In genomic region chr6:149755300-149756260, GRCh38 we compare ENCODE assay signal across 11 cellular contexts. TPM values are rescaled to one million over a fixed set of nuclear protein-coding genes. Genes with fewer than 3 reads are reported as not detected.
DNase-seq lines count a peak whose midpoint lies in the region; ATAC-seq and TF ChIP-seq lines count a peak whose summit lies in the region.
"Had no signal": no experiment of that assay in that cellular context is flagged by ENCODE, and none has a peak within 500 bp of the region (broad histone marks: within the 10 kb centered on the region; RNA-seq: fewer than 3 reads in every experiment).

No MANE protein-coding gene starts in this region.

- H3K4me1 Mint-ChIP-seq in activated naive CD8-positive, alpha-beta T cell (ENCODE audit: low read depth), result peaks cover 32% of the 10 kb centered on the region
- peaks cover 29% of the 10 kb centered on the region for H3K4me1 Mint-ChIP-seq in activated naive CD8-positive, alpha-beta T cell treated with anti-CD3 and anti-CD28 coated beads for 36 hours
- peaks cover 3% of the 10 kb centered on the region for H3K4me1 Mint-ChIP-seq in endothelial cell (ENCODE audit: unreplicated experiment)

- no peaks in the 10 kb centered on the region for H3K27me3 Mint-ChIP-seq in activated naive CD8-positive, alpha-beta T cell
- no peaks in the 10 kb centered on the region for H3K27me3 Mint-ChIP-seq in activated naive CD8-positive, alpha-beta T cell treated with anti-CD3 and anti-CD28 coated beads for 36 hours
- no peaks in the 10 kb centered on the region for H3K27me3 Mint-ChIP-seq in endothelial cell (ENCODE audit: unreplicated experiment)
- H3K27me3 Mint-ChIP-seq: stimulated activated naive CD8-positive, alpha-beta T cell treated with anti-CD3 and anti-CD28 coated beads, Interleukin-15, Interleukin-2, amounts not matched to agents 100 ng/mL and 50 ng/mL, for 24 hours had no signal

- H3K27ac ChIP-seq in transverse colon (peak overlapping the region in 3 of 4 donors; percentile 11 to 16 (median 15)), spleen (peak overlapping the region in 1 of 8 donors; percentile 8)

- DNase-seq in activated naive CD8-positive, alpha-beta T cell treated with anti-CD3 and anti-CD28 coated beads for 36 hours, result no peak
- DNase-seq in endothelial cell (ENCODE audit: low spot score), result no peak
- no peak for DNase-seq in transverse colon
- DNase-seq in cerebellar nuclear complex (lab: John Stamatoyannopoulos, UW), result no peak
- DNase-seq in spleen, result no peak
- no peak for DNase-seq in CD1c-positive myeloid dendritic cell (ENCODE audit: extremely low spot score)
- DNase-seq: activated T-cell treated with anti-CD3 and anti-CD28 coated beads, Interleukin-2, amount 50 U/mL, for 1 hour; NCI-H748 treated with DMSO at 0.1 percent for 48 hours had no signal

- in situ Hi-C loops in transverse colon (cut with MboI; ENCODE audit: low pct_ligation_motif_present in 1 of 4, low pct_unique_long_range_greater_than_20kb in 1 of 4, low sequenced_read_pairs in 3 of 4), result no loop called here

- TF ChIP-seq POLR2A in transverse colon (IDR thresholded peaks at IDR 0.05) (peak; percentile 11), spleen (IDR thresholded peaks at IDR 0.05) (no peak)

- no peaks in the 10 kb centered on the region for H3K9me3 Mint-ChIP-seq in activated naive CD8-positive, alpha-beta T cell (ENCODE audit: low read depth)
- no peaks in the 10 kb centered on the region for H3K9me3 Mint-ChIP-seq in activated naive CD8-positive, alpha-beta T cell treated with anti-CD3 and anti-CD28 coated beads for 36 hours
- no peaks in the 10 kb centered on the region for H3K9me3 Mint-ChIP-seq in endothelial cell (ENCODE audit: unreplicated experiment)
- H3K9me3 Mint-ChIP-seq: stimulated activated naive CD8-positive, alpha-beta T cell treated with anti-CD3 and anti-CD28 coated beads, Interleukin-15, Interleukin-2, amounts not matched to agents 100 ng/mL and 50 ng/mL, for 24 hours had no signal

- no peak overlapping the region for H3K4me3 ChIP-seq in transverse colon
- no peak overlapping the region for H3K4me3 ChIP-seq in spleen

- H3K27ac Mint-ChIP-seq in activated naive CD8-positive, alpha-beta T cell, result peak overlapping the region; percentile 1
- H3K27ac Mint-ChIP-seq in activated naive CD8-positive, alpha-beta T cell treated with anti-CD3 and anti-CD28 coated beads for 36 hours, result no peak overlapping the region
- H3K27ac Mint-ChIP-seq in endothelial cell (ENCODE audit: unreplicated experiment), result peak overlapping the region; percentile 2
- H3K27ac Mint-ChIP-seq: stimulated activated naive CD8-positive, alpha-beta T cell treated with anti-CD3 and anti-CD28 coated beads, Interleukin-15, Interleukin-2, amounts not matched to agents 100 ng/mL and 50 ng/mL, for 24 hours had no signal

- peak; percentile 71 for ATAC-seq in HG03108 (IDR thresholded peaks at IDR 0.05; ENCODE audit: unreplicated experiment)

- H3K36me3 ChIP-seq in transverse colon (no peaks in the 10 kb centered on the region), spleen (peaks cover 0 to 30% (median 8%) of the 10 kb centered on the region in 6 donors)

- H3K4me1 ChIP-seq in transverse colon (peaks cover 6 to 24% (median 18%) of the 10 kb centered on the region in 4 donors), spleen (peaks cover 15 to 93% (median 53%) of the 10 kb centered on the region in 6 donors)

- TF ChIP-seq CTCF in endothelial cell (IDR thresholded peaks at IDR 0.05; ENCODE audit: unreplicated experiment) (no peak), transverse colon (IDR thresholded peaks at IDR 0.05) (no peak), spleen (IDR thresholded peaks at IDR 0.05 in 8 of 11, conservative IDR thresholded peaks at IDR 0.05 in 3 of 11) (no peak)

- H3K4me3 Mint-ChIP-seq in activated naive CD8-positive, alpha-beta T cell, result no peak overlapping the region
- no peak overlapping the region for H3K4me3 Mint-ChIP-seq in activated naive CD8-positive, alpha-beta T cell treated with anti-CD3 and anti-CD28 coated beads for 36 hours
- no peak overlapping the region for H3K4me3 Mint-ChIP-seq in endothelial cell (ENCODE audit: unreplicated experiment)
- H3K4me3 Mint-ChIP-seq: stimulated activated naive CD8-positive, alpha-beta T cell treated with anti-CD3 and anti-CD28 coated beads, Interleukin-15, Interleukin-2, amounts not matched to agents 100 ng/mL and 50 ng/mL, for 24 hours had no signal

- intact Hi-C loops in transverse colon (cut with DNase I; ENCODE audit: low total_unique reads), result no loop called here
- intact Hi-C loops in spleen (cut with DNase I; ENCODE audit: low total_unique reads), result no loop called here

- TF ChIP-seq EP300 in transverse colon (IDR thresholded peaks at IDR 0.05; ENCODE audit: low read depth), result no peak

- H3K9me3 ChIP-seq in transverse colon (no peaks in the 10 kb centered on the region), spleen (no peaks in the 10 kb centered on the region)

- no peaks in the 10 kb centered on the region for H3K36me3 Mint-ChIP-seq in activated naive CD8-positive, alpha-beta T cell
- H3K36me3 Mint-ChIP-seq in activated naive CD8-positive, alpha-beta T cell treated with anti-CD3 and anti-CD28 coated beads for 36 hours, result peaks cover 10% of the 10 kb centered on the region
- H3K36me3 Mint-ChIP-seq in endothelial cell (ENCODE audit: low read depth, unreplicated experiment), result peaks cover 3% of the 10 kb centered on the region

- H3K27me3 ChIP-seq in transverse colon (no peaks in the 10 kb centered on the region), spleen (replicated peaks in 1 of 7) (no peaks in the 10 kb centered on the region)

- 73 to 76% methylated on average over 7 to 9 of the region's 9 CpGs for WGBS in transverse colon (ENCODE audit: low coverage in 1 of 2), 2 donors
- 74 to 86% (median 79%) methylated on average over 9 of the region's 9 CpGs for WGBS in spleen, 5 donors

RNA-seq across cellular contexts. Expression of gene PCMT1, which starts 6.0 kb away (rescaled TPM):
- 10 to 100 TPM; 91.2 to 96.0 TPM for total RNA-seq in activated naive CD8-positive, alpha-beta T cell treated with anti-CD3 and anti-CD28 coated beads for 36 hours
- total RNA-seq in endothelial cell (ENCODE audit: unreplicated experiment) (58.5 TPM), transverse colon (10 to 100 TPM; 25.8 to 97.3 (median 64.4) TPM), spleen (10 to 100 TPM; 40.9 to 66.7 (median 53.4) TPM)
- 10 to 100 TPM; 22.0 to 38.0 (median 33.0) TPM for polyA plus RNA-seq in spleen

RNA-seq across cellular contexts. Expression of gene NUP43, which starts 9.3 kb away (rescaled TPM):
- 10 to 100 TPM; 83.8 TPM for total RNA-seq in activated naive CD8-positive, alpha-beta T cell treated with anti-CD3 and anti-CD28 coated beads for 36 hours
- total RNA-seq in endothelial cell (ENCODE audit: unreplicated experiment) (54.4 TPM), transverse colon (10 to 100 TPM; 14.7 to 54.3 (median 29.3) TPM), spleen (10 to 100 TPM; 31.0 to 49.1 (median 41.6) TPM)
- 10 to 100 TPM in 2 of 3 donors, 1 to 10 TPM in 1; 8.6 to 13.3 (median 10.5) TPM for polyA plus RNA-seq in spleen

RNA-seq across cellular contexts. Expression of gene LATS1, which starts 37.7 kb away (rescaled TPM):
- 10 to 100 TPM; 19.7 to 21.6 TPM for total RNA-seq in activated naive CD8-positive, alpha-beta T cell treated with anti-CD3 and anti-CD28 coated beads for 36 hours
- 25.3 TPM for total RNA-seq in endothelial cell (ENCODE audit: unreplicated experiment)
- total RNA-seq in transverse colon, result 10 to 100 TPM; 13.1 to 28.4 (median 19.4) TPM
- 10 to 100 TPM; 29.3 to 40.9 (median 33.8) TPM for total RNA-seq in spleen
- 1 to 10 TPM; 5.0 to 7.4 (median 6.2) TPM for polyA plus RNA-seq in spleen
